ENCODE assay signal across 1 cellular context in the genomic region with DNA sequence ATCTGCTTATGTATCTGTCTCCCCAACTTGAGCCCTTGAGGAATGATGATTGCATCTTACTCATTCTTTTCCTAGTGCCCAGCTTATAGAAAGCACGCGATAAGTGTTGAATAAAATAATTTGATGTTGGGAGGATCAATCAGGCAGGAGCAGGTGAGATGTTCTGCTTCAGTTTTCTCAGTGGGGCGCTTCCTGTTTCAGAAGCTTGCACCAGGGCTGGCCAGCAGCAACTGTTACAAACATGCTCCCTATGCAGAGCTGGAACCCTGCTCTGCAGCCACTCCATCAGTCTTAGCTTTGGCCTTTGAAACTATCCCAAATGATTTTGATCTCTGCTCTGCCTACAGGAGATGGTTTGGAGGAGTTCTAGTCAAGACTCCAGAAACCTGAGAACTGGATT.
A peak's percentile ranks its signal among the peaks of the same experiment; 100 is the strongest.
TF ChIP-seq lines count a peak whose summit lies in the region.

No MANE protein-coding gene starts in this region.

TF ChIP-seq in GM12878, 131 proteins besides CTCF, POLR2A, EP300 and RAD21:
- TF ChIP-seq NFIC (IDR thresholded peaks at IDR 0.05; ENCODE audit: low read depth, low read length) (0 out of 2 replicates have a peak, but pooled peaks have one; percentile 21), BHLHE40 (IDR thresholded peaks at IDR 0.05; ENCODE audit: borderline replicate concordance in 1 of 2, low read depth in 2 of 2, low read length in 1 of 2) (peak in 1 of 2 experiments; percentile 25; a peak in 1 of 4 replicates), SPI1 (IDR thresholded peaks at IDR 0.05; ENCODE audit: borderline replicate concordance, insufficient read depth, low read depth, low read length) (peak; percentile 75), CUX1 (IDR thresholded peaks at IDR 0.05; ENCODE audit: insufficient replicate concordance, low read depth, low read length) (peak; percentile 45), PKNOX1 (IDR thresholded peaks at IDR 0.05) (0 out of 2 replicates have a peak, but pooled peaks have one; percentile 27), FOXK2 (IDR thresholded peaks at IDR 0.05) (no peak), DPF2 (IDR thresholded peaks at IDR 0.05) (0 out of 2 replicates have a peak, but pooled peaks have one; percentile 36), IKZF2 (IDR thresholded peaks at IDR 0.05) (0 out of 4 replicates have a peak, but pooled peaks of 1 of the 2 experiments have one; percentile 17), ESRRA (IDR thresholded peaks at IDR 0.05; ENCODE audit: low read length) (no peak), PAX5 (IDR thresholded peaks at IDR 0.05; ENCODE audit: borderline replicate concordance, low read depth, low read length) (no peak)
